ENCODE assay signal across 14 cellular contexts in the genomic region with DNA sequence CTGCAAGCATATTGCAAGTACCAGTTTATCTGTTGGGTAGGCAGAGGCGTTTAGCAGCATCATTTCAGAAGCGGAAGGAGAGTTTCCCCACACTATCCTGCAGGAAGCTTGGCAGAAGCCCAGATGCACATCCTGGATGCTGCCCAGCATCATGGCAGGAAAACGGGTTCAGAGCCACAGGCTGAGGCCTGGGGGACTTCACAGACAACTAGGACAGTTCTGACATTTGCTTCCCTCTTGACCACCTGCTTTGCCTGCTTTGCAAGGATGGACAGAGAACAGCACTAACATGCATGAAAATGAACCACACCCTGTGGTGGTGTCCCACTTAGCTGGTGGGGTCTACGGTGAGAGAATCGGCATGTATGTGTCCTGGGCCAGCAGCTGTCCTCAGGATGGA.
"Had no signal": no experiment of that assay in that cellular context is flagged by ENCODE, and none has a peak within 500 bp of the region (broad histone marks: within the 10 kb centered on the region; RNA-seq: fewer than 3 reads in every experiment).

No MANE protein-coding gene starts in this region.

- ATAC-seq: activated T-helper 17 cell treated with anti-CD3 and anti-CD28 coated beads, Interleukin-2, amount 50 U/mL, for 72 hours; heart left ventricle; psoas muscle had no signal

- H3K4me3 ChIP-seq: heart left ventricle, psoas muscle, sigmoid colon, thyroid gland, uterus had no signal

- DNase-seq: activated CD4-positive, CD25-positive, alpha-beta regulatory T cell treated with anti-CD3 and anti-CD28 coated beads, Interleukin-2, amount 50 U/mL, for 72 hours; activated naive CD4-positive, alpha-beta T cell treated with Interleukin-2 at 50 U/mL for 16 hours; brain microvascular endothelial cell; effector memory CD4-positive, alpha-beta T cell; mesenchymal stem cell; nucleus accumbens; psoas muscle; T-helper 1 cell; T1000; thyroid gland; uterus had no signal

- H3K36me3 ChIP-seq: brain microvascular endothelial cell, heart left ventricle, sigmoid colon, thyroid gland, uterus had no signal

- H3K27me3 ChIP-seq: brain microvascular endothelial cell, sigmoid colon, thyroid gland, uterus had no signal

- H3K27ac ChIP-seq: brain microvascular endothelial cell, heart left ventricle, psoas muscle, sigmoid colon, uterus had no signal

- H3K9me3 ChIP-seq: sigmoid colon, thyroid gland, uterus had no signal

- H3K4me1 ChIP-seq: psoas muscle, sigmoid colon, uterus had no signal
